In the genomic region with DNA sequence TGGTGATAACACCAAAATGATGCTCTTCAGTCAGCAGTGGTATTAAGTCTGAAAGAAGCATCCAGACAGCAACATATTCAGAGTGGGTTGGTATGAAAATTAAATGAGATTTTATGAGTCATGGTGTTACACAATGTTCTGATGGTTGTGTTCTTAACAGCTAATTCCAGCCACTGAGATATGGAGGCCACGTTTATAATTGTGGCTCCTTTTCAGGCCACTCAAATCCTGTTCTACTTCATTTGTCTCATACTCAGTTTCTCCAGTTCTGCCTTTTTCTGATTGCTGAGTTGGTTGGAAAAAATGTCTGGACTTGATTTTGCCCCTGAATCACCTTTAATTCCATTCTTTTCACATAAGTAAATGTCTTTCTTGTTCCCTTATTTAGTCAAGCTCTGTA, we compare ENCODE assay signal across 15 cellular contexts.
A peak's percentile ranks its signal among the peaks of the same experiment; 100 is the strongest.
DNase-seq lines count a peak whose midpoint lies in the region; ATAC-seq and TF ChIP-seq lines count a peak whose summit lies in the region.
"Had no signal": no experiment of that assay in that cellular context is flagged by ENCODE, and none has a peak within 500 bp of the region (broad histone marks: within the 10 kb centered on the region; RNA-seq: fewer than 3 reads in every experiment).

No MANE protein-coding gene starts in this region.

- no peak overlapping the region for H3K4me3 Mint-ChIP-seq in T-helper 17 cell
- H3K4me3 Mint-ChIP-seq: CD4-positive, alpha-beta T cell; IgD-negative memory B cell had no signal

- TF ChIP-seq CTCF in fibroblast of pulmonary artery (IDR thresholded peaks at IDR 0.05; ENCODE audit: low read length, missing control alignments) = no peak

- ATAC-seq in SK-N-SH treated with all-trans-retinoic acid at 6 μM for 48 hours = no peak; the same call in 2 of the 3 replicates
- peak; percentile 70 for ATAC-seq in sciatic nerve
- ATAC-seq in T-helper 17 cell = no peak
- ATAC-seq in GM19023 (IDR thresholded peaks at IDR 0.05; ENCODE audit: unreplicated experiment) = no peak
- ATAC-seq: activated CD4-positive, CD25-positive, alpha-beta regulatory T cell treated with anti-CD3 and anti-CD28 coated beads, Interleukin-2, amount 50 U/mL, for 24 hours had no signal

- no peaks in the 10 kb centered on the region for H3K27me3 Mint-ChIP-seq in T-helper 17 cell
- H3K27me3 Mint-ChIP-seq: CD4-positive, alpha-beta T cell; IgD-negative memory B cell had no signal

- H3K4me1 Mint-ChIP-seq in T-helper 17 cell = no peaks in the 10 kb centered on the region
- H3K4me1 Mint-ChIP-seq: IgD-negative memory B cell had no signal

- no peak overlapping the region for H3K4me3 ChIP-seq in fibroblast of pulmonary artery (replicated peaks; ENCODE audit: low read depth, low read length)

- no peak overlapping the region for H3K27ac ChIP-seq in substantia nigra (ENCODE audit: low read depth, low read length, poor library complexity, severe bottlenecking)

- no peak overlapping the region for H3K27ac Mint-ChIP-seq in T-helper 17 cell
- H3K27ac Mint-ChIP-seq: CD4-positive, alpha-beta T cell; IgD-negative memory B cell had no signal

- H3K36me3 Mint-ChIP-seq in T-helper 17 cell (ENCODE audit: low read depth) = no peaks in the 10 kb centered on the region
- H3K36me3 Mint-ChIP-seq: IgD-negative memory B cell had no signal

- no peaks in the 10 kb centered on the region for H3K9me3 ChIP-seq in T-helper 17 cell (ENCODE audit: control insufficient read depth, low read length, poor library complexity, severe bottlenecking)

- intact Hi-C loops in sciatic nerve (cut with DNase I) = no loop called here

- DNase-seq in ELR (ENCODE audit: low read depth) (peak; percentile 51), fibroblast of pulmonary artery (ENCODE audit: low read depth) (peak; percentile 79), sciatic nerve (ENCODE audit: low spot score) (no peak), ecto neural progenitor cell (ENCODE audit: low spot score) (no peak), T-helper 17 cell (no peak), substantia nigra (lab: John Stamatoyannopoulos, UW) (no peak)
- DNase-seq: activated T-cell treated with anti-CD3 and anti-CD28 coated beads, Interleukin-2, amount 50 U/mL, for 1 hour; CD4-positive, alpha-beta T cell; NCI-H1694; NCI-H82; stimulated activated naive CD4-positive, alpha-beta T cell had no signal

TF ChIP-seq in SK-N-SH treated with all-trans-retinoic acid at 6 μM for 48 hours, 23 proteins besides CTCF, POLR2A, EP300 and RAD21:
- TF ChIP-seq, protein P1, sequence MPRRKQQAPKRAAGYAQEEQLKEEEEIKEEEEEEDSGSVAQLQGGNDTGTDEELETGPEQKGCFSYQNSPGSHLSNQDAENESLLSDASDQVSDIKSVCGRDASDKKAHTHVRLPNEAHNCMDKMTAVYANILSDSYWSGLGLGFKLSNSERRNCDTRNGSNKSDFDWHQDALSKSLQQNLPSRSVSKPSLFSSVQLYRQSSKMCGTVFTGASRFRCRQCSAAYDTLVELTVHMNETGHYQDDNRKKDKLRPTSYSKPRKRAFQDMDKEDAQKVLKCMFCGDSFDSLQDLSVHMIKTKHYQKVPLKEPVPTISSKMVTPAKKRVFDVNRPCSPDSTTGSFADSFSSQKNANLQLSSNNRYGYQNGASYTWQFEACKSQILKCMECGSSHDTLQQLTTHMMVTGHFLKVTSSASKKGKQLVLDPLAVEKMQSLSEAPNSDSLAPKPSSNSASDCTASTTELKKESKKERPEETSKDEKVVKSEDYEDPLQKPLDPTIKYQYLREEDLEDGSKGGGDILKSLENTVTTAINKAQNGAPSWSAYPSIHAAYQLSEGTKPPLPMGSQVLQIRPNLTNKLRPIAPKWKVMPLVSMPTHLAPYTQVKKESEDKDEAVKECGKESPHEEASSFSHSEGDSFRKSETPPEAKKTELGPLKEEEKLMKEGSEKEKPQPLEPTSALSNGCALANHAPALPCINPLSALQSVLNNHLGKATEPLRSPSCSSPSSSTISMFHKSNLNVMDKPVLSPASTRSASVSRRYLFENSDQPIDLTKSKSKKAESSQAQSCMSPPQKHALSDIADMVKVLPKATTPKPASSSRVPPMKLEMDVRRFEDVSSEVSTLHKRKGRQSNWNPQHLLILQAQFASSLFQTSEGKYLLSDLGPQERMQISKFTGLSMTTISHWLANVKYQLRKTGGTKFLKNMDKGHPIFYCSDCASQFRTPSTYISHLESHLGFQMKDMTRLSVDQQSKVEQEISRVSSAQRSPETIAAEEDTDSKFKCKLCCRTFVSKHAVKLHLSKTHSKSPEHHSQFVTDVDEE (CRISPR knock-in tag; IDR thresholded peaks at IDR 0.05) = no peak
- TF ChIP-seq, protein P2, sequence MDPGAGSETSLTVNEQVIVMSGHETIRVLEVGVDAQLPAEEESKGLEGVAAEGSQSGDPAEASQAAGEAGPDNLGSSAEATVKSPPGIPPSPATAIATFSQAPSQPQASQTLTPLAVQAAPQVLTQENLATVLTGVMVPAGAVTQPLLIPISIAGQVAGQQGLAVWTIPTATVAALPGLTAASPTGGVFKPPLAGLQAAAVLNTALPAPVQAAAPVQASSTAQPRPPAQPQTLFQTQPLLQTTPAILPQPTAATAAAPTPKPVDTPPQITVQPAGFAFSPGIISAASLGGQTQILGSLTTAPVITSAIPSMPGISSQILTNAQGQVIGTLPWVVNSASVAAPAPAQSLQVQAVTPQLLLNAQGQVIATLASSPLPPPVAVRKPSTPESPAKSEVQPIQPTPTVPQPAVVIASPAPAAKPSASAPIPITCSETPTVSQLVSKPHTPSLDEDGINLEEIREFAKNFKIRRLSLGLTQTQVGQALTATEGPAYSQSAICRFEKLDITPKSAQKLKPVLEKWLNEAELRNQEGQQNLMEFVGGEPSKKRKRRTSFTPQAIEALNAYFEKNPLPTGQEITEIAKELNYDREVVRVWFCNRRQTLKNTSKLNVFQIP (CRISPR knock-in tag; IDR thresholded peaks at IDR 0.05; ENCODE audit: borderline replicate concordance, low read depth) = no peak
- TF ChIP-seq CSDC2 (CRISPR knock-in tag; IDR thresholded peaks at IDR 0.05) (0 out of 2 replicates have a peak, but pooled peaks have one; percentile 55), ZFP3 (CRISPR knock-in tag; IDR thresholded peaks at IDR 0.05) (0 out of 2 replicates have a peak, but pooled peaks have one; percentile 26), ZC3H10 (CRISPR knock-in tag; IDR thresholded peaks at IDR 0.05) (0 out of 2 replicates have a peak, but pooled peaks have one; percentile 14)
TF ChIP-seq in SK-N-SH treated with all-trans-retinoic acid at 6 μM for 48 hours: peak in this region for 3.

Comparison
In these comparisons a context has a peak if more than half of its experiments do, and no peak if none do; other contexts are left out.
1. DNase-seq: peak in ELR (single experiment) and fibroblast of pulmonary artery (single experiment); none in sciatic nerve (single experiment), ecto neural progenitor cell (single experiment), T-helper 17 cell (0 of 3) and substantia nigra (0 of 49).